ENCODE assay signal across 1 cellular context in genomic region chr1:2151252-2151651, GRCh38.
A peak's percentile ranks its signal among the peaks of the same experiment; 100 is the strongest.
TF ChIP-seq lines count a peak whose summit lies in the region.

No MANE protein-coding gene starts in this region.

TF ChIP-seq in K562, 482 proteins besides CTCF, POLR2A, EP300 and RAD21:
- 0 out of 2 replicates have a peak, but pooled peaks have one; percentile 10 for TF ChIP-seq BHLHE40 (IDR thresholded peaks at IDR 0.05; ENCODE audit: low read length)
- no peak for TF ChIP-seq CEBPG (CRISPR knock-in tag; IDR thresholded peaks at IDR 0.05)
- peak; percentile 50 to 55; a peak in 3 of 4 replicates for TF ChIP-seq CEBPG (tag; conservative IDR thresholded peaks at IDR 0.05 in 1 of 2, IDR thresholded peaks at IDR 0.05 in 1 of 2)
- no peak for TF ChIP-seq NFRKB (IDR thresholded peaks at IDR 0.05; ENCODE audit: low read depth)
TF ChIP-seq in K562: peak in this region for 2.
